In the genomic region with DNA sequence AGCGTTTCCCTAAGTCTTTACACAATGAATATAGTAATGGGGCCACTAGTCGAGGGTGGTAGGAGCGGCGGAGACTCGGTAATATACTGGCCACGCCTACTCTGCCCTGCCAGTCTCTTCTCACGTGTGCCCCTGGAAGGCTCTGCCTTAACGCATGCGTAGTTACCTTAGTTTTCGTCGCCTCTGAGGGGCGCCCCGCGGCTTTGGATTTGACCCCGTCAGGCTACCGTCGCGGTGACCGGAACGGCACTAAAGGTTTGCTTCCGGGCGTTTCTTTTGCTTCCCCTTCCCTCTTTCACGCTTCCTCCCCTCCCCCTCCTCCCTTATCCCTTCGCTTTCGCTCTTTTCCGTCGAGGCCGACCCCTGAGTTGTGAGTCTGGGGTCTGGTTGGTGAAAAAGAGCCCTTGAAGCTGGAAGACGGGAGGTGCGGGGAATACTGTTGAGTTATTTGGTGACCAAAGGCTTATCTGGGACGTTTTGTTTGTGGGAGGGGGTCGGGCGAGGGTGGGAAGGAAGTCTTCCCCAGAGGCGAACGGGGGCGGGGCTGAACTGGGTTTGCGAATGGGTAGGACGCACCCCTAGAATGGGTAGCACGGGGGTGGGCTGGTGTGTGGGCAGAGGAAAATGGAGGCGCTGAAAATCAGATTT, we compare ENCODE assay signal across 8 cellular contexts. TPM values are rescaled to one million over a fixed set of nuclear protein-coding genes. Genes with fewer than 3 reads are reported as not detected.
DNase-seq lines count a peak whose midpoint lies in the region; ATAC-seq and TF ChIP-seq lines count a peak whose summit lies in the region.

Gene SETDB1 (plus strand): TSS at position 270 of the 648 bp plus-strand sequence. CDS start 1,352 bp downstream, outside the sequence.

- DNase-seq in DMS153 (lab: John Stamatoyannopoulos, UW) (peak; percentile 98), PC-9 (peak; percentile 91 to 95), epithelial cell of proximal tubule (ENCODE audit: low read depth) (peak; percentile 64), mucosa of gallbladder (ENCODE audit: low spot score) (peak; percentile 97)
- DNase-seq in Jurkat, Clone E6-1 (ENCODE audit: low read depth, low spot score), result peak; percentile 98
- DNase-seq in activated T-cell treated with anti-CD3 and anti-CD28 coated beads, Interleukin-2, amount 50 U/mL, for 1 hour, result peak; percentile 87
- peak; percentile 85 to 89 for DNase-seq in stimulated activated CD8-positive, alpha-beta memory T cell treated with anti-CD3 and anti-CD28 coated beads, Interleukin-4, amount 100 ng/mL, for 4 hours (ENCODE audit: low read depth in 2 of 2, low spot score in 1 of 2)

- H3K4me3 ChIP-seq in Jurkat, Clone E6-1 (ENCODE audit: low read length), result peak within 1 kb of the TSS; percentile 72
- peak within 1 kb of the TSS; percentile 67 for H3K4me3 ChIP-seq in PC-9
- H3K4me3 ChIP-seq in epithelial cell of proximal tubule (ENCODE audit: low read depth, low read length), result peak within 1 kb of the TSS; percentile 92

- peak within 1 kb of the TSS; percentile 79 for H3K27ac ChIP-seq in PC-9

- H3K9me3 ChIP-seq in PC-9 (ENCODE audit: insufficient read depth, low read depth), result no peaks in the 10 kb centered on the region

- peaks cover 14% of the 10 kb centered on the region for H3K4me1 ChIP-seq in PC-9 (replicated peaks; ENCODE audit: insufficient read depth)

- BruUV-seq in PC-9 (replicated peaks; lab: Mats Ljungman, UMichigan), result no TSS peak

- intact Hi-C loops in PC-9 (cut with micrococcal nuclease; ENCODE audit: unreplicated experiment), result loop anchor here (1.0 to 2.0 kb wide), 2 partner anchors 50 to 53 kb away; partner anchors contain the start of gene ARNT

- peaks cover 21% of the 10 kb centered on the region for H3F3A ChIP-seq in PC-9 (ENCODE audit: insufficient read depth, low read depth)

- H3K27me3 ChIP-seq in PC-9 (ENCODE audit: insufficient read depth, low read depth), result no peaks in the 10 kb centered on the region

- peak within 1 kb of the TSS; percentile 79 for H3K4me2 ChIP-seq in PC-9

- CTCF ChIA-PET in PC-9 (lab: Charles Lee), result interaction anchor here (0.6 to 0.7 kb wide), 4 partner anchors 51 to 374 kb away, joined by 3 to 13 read pairs (median 6); no protein-coding TSS in a partner anchor

- peaks cover 30% of the 10 kb centered on the region for H3K36me3 ChIP-seq in PC-9 (ENCODE audit: low read depth)

- H3K9me2 ChIP-seq in PC-9 (ENCODE audit: insufficient read depth), result no peaks in the 10 kb centered on the region

- POLR2A ChIA-PET in PC-9 (lab: Charles Lee; ENCODE audit: unreplicated experiment), result interaction anchor here (0.6 kb wide), 2 partner anchors 230 to 355 kb away, joined by 6 to 13 read pairs; no protein-coding TSS in a partner anchor

- TF ChIP-seq CTCF in PC-9 (conservative IDR thresholded peaks at IDR 0.05), result no peak
- peak; percentile 23 for TF ChIP-seq CTCF in epithelial cell of proximal tubule (conservative IDR thresholded peaks at IDR 0.05; ENCODE audit: low read depth, low read length)

- peaks cover 20% of the 10 kb centered on the region for H3K79me2 ChIP-seq in PC-9 (ENCODE audit: low read depth)

- peak; percentile 87 for ATAC-seq in GM21619 (IDR thresholded peaks at IDR 0.05; ENCODE audit: unreplicated experiment)

- peak within 1 kb of the TSS; percentile 94 for H2AFZ ChIP-seq in PC-9

- H4K20me1 ChIP-seq in PC-9 (ENCODE audit: insufficient read depth), result no peaks in the 10 kb centered on the region

RNA-seq across cellular contexts. Expression of gene SETDB1, which starts in this region (rescaled TPM):
- polyA plus RNA-seq in Jurkat, Clone E6-1 (2012; ENCODE audit: insufficient read depth, insufficient read length), result 57.2 TPM
- total RNA-seq in PC-9 (2021) (45.6 and 51.1 TPM in 2 replicates), epithelial cell of proximal tubule (20.6 and 26.4 TPM in 2 replicates), mucosa of gallbladder (42.6 TPM)

Comparison
In these comparisons a context has a peak if more than half of its experiments do, and no peak if none do; other contexts are left out.
1. Peak in every context shown above with its lines: DNase-seq, ATAC-seq, H3K4me3 ChIP-seq and H3K27ac ChIP-seq.